In genomic region chr20:54473340-54473739, GRCh38 we compare ENCODE assay signal across 31 cellular contexts. TPM values are rescaled to one million over a fixed set of nuclear protein-coding genes. Genes with fewer than 3 reads are reported as not detected.
"Had no signal": no experiment of that assay in that cellular context is flagged by ENCODE, and none has a peak within 500 bp of the region (broad histone marks: within the 10 kb centered on the region; RNA-seq: fewer than 3 reads in every experiment).

No MANE protein-coding gene starts in this region.

- ATAC-seq: naive thymus-derived CD8-positive, alpha-beta T cell; natural killer cell treated with Interleukin-12 subunit alpha and Interleukin-12 subunit beta and Interleukin-15 and Interleukin-18, amount 100 ng/mL, for 72 hours; psoas muscle; right cardiac atrium; sciatic nerve; stimulated activated memory B cell treated with anti-CD40 and anti-IgM and Interleukin-4, amounts not matched to agents 10 μg/mL and 1 μg/mL and 100 μg/mL, for 72 hours; stimulated activated naive CD8-positive, alpha-beta T cell treated with anti-CD3 and anti-CD28 coated beads, Interleukin-15, Interleukin-2, amounts not matched to agents 100 U/mL and 50 U/mL, for 24 hours; upper lobe of right lung had no signal

- H3K4me3 ChIP-seq: ovary, psoas muscle, skin epidermis, smooth muscle cell, spleen, suprapubic skin, testis, tibial artery, transverse colon, upper lobe of right lung, uterus had no signal

- H3K27ac Mint-ChIP-seq: natural killer cell treated with Interleukin-12 subunit alpha and Interleukin-12 subunit beta and Interleukin-15 and Interleukin-18, amount 100 ng/mL, for 72 hours; progenitor cell of endocrine pancreas; stimulated activated memory B cell treated with anti-CD40 and anti-IgM and Interleukin-4, amounts not matched to agents 10 μg/mL and 1 μg/mL and 100 μg/mL, for 72 hours; stimulated activated naive CD8-positive, alpha-beta T cell treated with anti-CD3 and anti-CD28 coated beads, Interleukin-15, amount 100 ng/mL, for 72 hours; type B pancreatic cell had no signal

- H3K9ac ChIP-seq: parathyroid adenoma had no signal

- H3K4me2 ChIP-seq: smooth muscle cell had no signal

- H3K27ac ChIP-seq: ovary, parathyroid adenoma, psoas muscle, skin epidermis, spleen, suprapubic skin, testis, tibial artery, transverse colon, upper lobe of right lung, uterus had no signal

- H3K27me3 ChIP-seq: ovary, testis, uterus had no signal

- DNase-seq: naive B cell; naive thymus-derived CD8-positive, alpha-beta T cell; occipital lobe; ovary; posterior cingulate gyrus; psoas muscle; right cardiac atrium; spleen; stimulated activated CD4-positive, alpha-beta T cell treated with anti-CD3 and anti-CD28 coated beads, Interleukin-12 subunit alpha, Interleukin-12 subunit beta, amount 100 ng/mL, for 4 hours; stimulated activated CD4-positive, alpha-beta T cell treated with anti-CD3 and anti-CD28 coated beads, Interleukin-1b, Interleukin-23, amount 100 ng/mL, for 48 hours; stimulated activated CD4-positive, alpha-beta T cell treated with anti-CD3 and anti-CD28 coated beads, Interleukin-4, amount 100 ng/mL, for 1 hour; stimulated activated CD4-positive, alpha-beta T cell treated with anti-CD3 and anti-CD28 coated beads, Interleukin-4, amount 100 ng/mL, for 4 hours; stimulated activated CD8-positive, alpha-beta memory T cell treated with anti-CD3 and anti-CD28 coated beads, Interleukin-4, amount 100 ng/mL, for 48 hours; stimulated activated naive CD4-positive, alpha-beta T cell; stimulated activated naive CD8-positive, alpha-beta T cell treated with anti-CD3 and anti-CD28 coated beads, Interleukin-15, amount 100 ng/mL, for 72 hours; stimulated activated naive CD8-positive, alpha-beta T cell treated with anti-CD3 and anti-CD28 coated beads, Interleukin-15, Interleukin-2, amounts not matched to agents 100 U/mL and 50 U/mL, for 24 hours; substantia nigra; testis; tibial artery; transverse colon; upper lobe of right lung; uterus had no signal

- H3K9me3 ChIP-seq: ovary, psoas muscle, spleen, suprapubic skin, testis, tibial artery, transverse colon, upper lobe of right lung, uterus had no signal

- H3K36me3 ChIP-seq: ovary, spleen, suprapubic skin, tibial artery, transverse colon, upper lobe of right lung, uterus had no signal

- H3K36me3 Mint-ChIP-seq: stimulated activated memory B cell treated with anti-CD40 and anti-IgM and Interleukin-4, amounts not matched to agents 10 μg/mL and 1 μg/mL and 100 μg/mL, for 72 hours; type B pancreatic cell had no signal

- H3K4me3 Mint-ChIP-seq: naive B cell; naive thymus-derived CD8-positive, alpha-beta T cell; natural killer cell treated with Interleukin-12 subunit alpha and Interleukin-12 subunit beta and Interleukin-15 and Interleukin-18, amount 100 ng/mL, for 72 hours; stimulated activated memory B cell treated with anti-CD40 and anti-IgM and Interleukin-4, amounts not matched to agents 10 μg/mL and 1 μg/mL and 100 μg/mL, for 72 hours; stimulated activated naive CD8-positive, alpha-beta T cell treated with anti-CD3 and anti-CD28 coated beads, Interleukin-15, amount 100 ng/mL, for 72 hours; type B pancreatic cell had no signal

- H3K9me3 Mint-ChIP-seq: type B pancreatic cell had no signal

- H3K4me1 ChIP-seq: parathyroid adenoma, uterus had no signal

- H3K79me2 ChIP-seq: parathyroid adenoma had no signal

- H2AFZ ChIP-seq: parathyroid adenoma had no signal

RNA-seq across cellular contexts. Expression of gene DOK5, which starts 2.1 kb away (rescaled TPM):
- total RNA-seq: naive thymus-derived CD8-positive, alpha-beta T cell had no signal
